ENCODE assay signal across 19 cellular contexts in the genomic region with DNA sequence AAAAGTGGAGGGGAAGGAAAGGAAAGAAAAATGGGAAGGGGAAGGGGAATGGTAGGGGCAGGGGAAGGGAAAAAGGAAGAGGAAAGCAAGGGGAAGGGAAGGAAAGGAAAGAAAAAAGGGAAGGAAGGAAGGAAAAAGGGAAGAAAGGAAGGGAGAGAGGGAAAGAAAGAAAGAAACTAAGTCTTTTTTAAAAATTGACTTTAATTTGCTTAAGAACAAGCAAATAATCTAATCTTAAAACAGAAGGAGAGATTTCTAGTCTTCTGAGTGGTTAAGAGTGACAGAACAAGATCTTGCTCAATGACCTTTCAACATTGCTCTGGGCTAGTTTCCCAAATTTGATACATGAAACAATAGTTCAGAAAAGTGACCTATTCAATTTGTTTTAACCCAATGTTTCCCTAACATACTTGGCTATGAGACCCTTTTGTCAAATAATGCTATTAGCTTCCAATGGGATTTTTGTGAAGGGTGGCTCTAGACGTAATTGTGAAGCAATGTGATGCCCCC.
"Had no signal": no experiment of that assay in that cellular context is flagged by ENCODE, and none has a peak within 500 bp of the region (broad histone marks: within the 10 kb centered on the region; RNA-seq: fewer than 3 reads in every experiment).

No MANE protein-coding gene starts in this region.

- DNase-seq: activated CD4-positive, alpha-beta T cell treated with anti-CD3 and anti-CD28 coated beads for 36 hours; activated CD8-positive, alpha-beta memory T cell treated with anti-CD3 and anti-CD28 coated beads, Interleukin-2, amount 50 U/mL, for 4 hours; activated CD8-positive, alpha-beta T cell treated with anti-CD3 and anti-CD28 coated beads for 36 hours; activated naive CD4-positive, alpha-beta T cell; endodermal cell; gastrocnemius medialis; kidney; naive thymus-derived CD4-positive, alpha-beta T cell; right cardiac atrium; SK-N-SH; stimulated activated CD4-positive, alpha-beta T cell treated with anti-CD3 and anti-CD28 coated beads, Interleukin-2, amount 100 ng/mL, for 48 hours; stimulated activated naive CD4-positive, alpha-beta T cell treated with Interleukin-2 at 50 U/mL for 16 hours; T-helper 1 cell; testis; WERI-Rb-1 had no signal

- H3K27me3 Mint-ChIP-seq: activated CD4-positive, alpha-beta T cell treated with anti-CD3 and anti-CD28 coated beads for 36 hours; activated CD8-positive, alpha-beta T cell treated with anti-CD3 and anti-CD28 coated beads for 36 hours; dendritic cell treated with granulocyte-macrophage colony-stimulating factor and Interleukin-4, amounts not matched to agents 40 ng/mL and 50 ng/mL, for 4 days had no signal

- H3K4me3 ChIP-seq: adrenal gland, gastrocnemius medialis, testis had no signal

- ATAC-seq: activated CD4-positive, alpha-beta T cell treated with anti-CD3 and anti-CD28 coated beads for 36 hours; activated CD8-positive, alpha-beta T cell treated with anti-CD3 and anti-CD28 coated beads for 36 hours; esophagus mucosa; naive thymus-derived CD4-positive, alpha-beta T cell; right cardiac atrium had no signal

- H3K9me3 ChIP-seq: adrenal gland, gastrocnemius medialis, SK-N-SH, testis had no signal

- H3K4me1 Mint-ChIP-seq: activated CD4-positive, alpha-beta T cell treated with anti-CD3 and anti-CD28 coated beads for 36 hours had no signal

- H3K27ac ChIP-seq: testis, WERI-Rb-1 had no signal

- H3K27me3 ChIP-seq: adrenal gland, gastrocnemius medialis, testis had no signal

- H3K4me1 ChIP-seq: testis had no signal

- H3K9ac ChIP-seq: SK-N-SH had no signal

- H3K9me3 Mint-ChIP-seq: activated CD8-positive, alpha-beta T cell treated with anti-CD3 and anti-CD28 coated beads for 36 hours; activated T-helper 1 cell treated with anti-CD3 and anti-CD28 coated beads, Interleukin-12 subunit alpha, Interleukin-12 subunit beta, Interleukin-2, Interleukin-4 antibody, amounts not matched to agents 30 ng/mL and 10 ng/mL and 1 ng/mL, durations not matched to agents 14 hours and 24 hours and 36 hours; endodermal cell had no signal

- H3K27ac Mint-ChIP-seq: activated CD4-positive, alpha-beta T cell treated with anti-CD3 and anti-CD28 coated beads for 36 hours; activated CD8-positive, alpha-beta T cell treated with anti-CD3 and anti-CD28 coated beads for 36 hours; activated T-helper 1 cell treated with anti-CD3 and anti-CD28 coated beads, Interleukin-12 subunit alpha, Interleukin-12 subunit beta, Interleukin-2, Interleukin-4 antibody, amounts not matched to agents 30 ng/mL and 10 ng/mL and 1 ng/mL, durations not matched to agents 14 hours and 24 hours and 36 hours; dendritic cell treated with granulocyte-macrophage colony-stimulating factor and Interleukin-4, amounts not matched to agents 40 ng/mL and 50 ng/mL, for 4 days; naive thymus-derived CD4-positive, alpha-beta T cell had no signal

- H3K36me3 Mint-ChIP-seq: naive thymus-derived CD4-positive, alpha-beta T cell had no signal

- H3K4me3 Mint-ChIP-seq: activated CD4-positive, alpha-beta T cell treated with anti-CD3 and anti-CD28 coated beads for 36 hours; activated CD8-positive, alpha-beta T cell treated with anti-CD3 and anti-CD28 coated beads for 36 hours; activated T-helper 1 cell treated with anti-CD3 and anti-CD28 coated beads, Interleukin-12 subunit alpha, Interleukin-12 subunit beta, Interleukin-2, Interleukin-4 antibody, amounts not matched to agents 30 ng/mL and 10 ng/mL and 1 ng/mL, durations not matched to agents 14 hours and 24 hours and 36 hours; dendritic cell treated with granulocyte-macrophage colony-stimulating factor and Interleukin-4, amounts not matched to agents 40 ng/mL and 50 ng/mL, for 4 days; endodermal cell; naive thymus-derived CD4-positive, alpha-beta T cell had no signal

- H3K36me3 ChIP-seq: adrenal gland, gastrocnemius medialis, WERI-Rb-1 had no signal
